ENCODE assay signal across 8 cellular contexts in the genomic region with DNA sequence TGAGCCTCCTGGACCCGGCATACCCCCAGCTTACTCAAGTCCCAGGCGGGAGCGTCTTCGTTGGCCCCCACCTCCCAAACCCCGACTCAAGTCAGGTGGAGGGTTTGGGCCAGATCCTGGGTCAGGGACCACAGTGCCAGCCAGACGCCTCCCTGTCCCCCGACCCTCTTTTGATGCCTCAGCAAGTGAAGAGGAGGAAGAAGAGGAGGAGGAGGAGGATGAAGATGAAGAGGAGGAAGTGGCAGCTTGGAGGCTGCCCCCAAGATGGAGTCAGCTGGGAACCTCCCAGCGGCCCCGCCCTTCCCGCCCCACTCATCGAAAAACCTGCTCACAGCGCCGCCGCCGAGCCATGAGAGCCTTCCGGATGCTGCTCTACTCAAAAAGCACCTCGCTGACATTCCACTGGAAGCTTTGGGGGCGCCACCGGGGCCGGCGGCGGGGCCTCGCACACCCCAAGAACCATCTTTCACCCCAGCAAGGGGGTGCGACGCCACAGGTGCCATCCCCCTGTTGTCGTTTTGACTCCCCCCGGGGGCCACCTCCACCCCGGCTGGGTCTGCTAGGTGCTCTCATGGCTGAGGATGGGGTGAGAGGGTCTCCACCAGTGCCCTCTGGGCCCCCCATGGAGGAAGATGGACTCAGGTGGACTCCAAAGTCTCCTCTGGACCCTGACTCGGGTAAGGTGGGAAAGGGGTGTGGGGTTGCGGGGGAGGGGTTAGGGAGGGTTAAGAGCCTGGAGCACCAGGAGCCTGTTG. TPM values are rescaled to one million over a fixed set of nuclear protein-coding genes. Genes with fewer than 3 reads are reported as not detected.
DNase-seq lines count a peak whose midpoint lies in the region; ATAC-seq and TF ChIP-seq lines count a peak whose summit lies in the region.

No MANE protein-coding gene starts in this region.

- H3K4me3 ChIP-seq in AG04450 (ENCODE audit: low read depth, low read length) (0 out of 2 replicates have a peak overlapping the region, but pooled peaks have one; percentile 82), HFF-Myc (replicated peaks; ENCODE audit: low read depth, low read length) (peak overlapping the region; percentile 89), adipocyte (ENCODE audit: low read length) (peak overlapping the region; percentile 81), mesenchymal stem cell (ENCODE audit: insufficient read depth in 1 of 2, low read depth in 1 of 2, low read length in 2 of 2) (peak overlapping the region in 1 of 2 experiments; percentile 96), aorta (ENCODE audit: low read length in 2 of 2) (no peak overlapping the region)

- H2BK15ac ChIP-seq in mesenchymal stem cell (ENCODE audit: low read depth, poor library complexity, severe bottlenecking) = peak overlapping the region; percentile 49

- H4K91ac ChIP-seq in mesenchymal stem cell (ENCODE audit: low read length) = no peak overlapping the region

- H2BK5ac ChIP-seq in mesenchymal stem cell (ENCODE audit: low read depth, low read length, poor library complexity, severe bottlenecking) = no peak overlapping the region

- ATAC-seq in HG02884 (IDR thresholded peaks at IDR 0.05; ENCODE audit: unreplicated experiment) (no peak), aorta (ENCODE audit: low FRiP score) (no peak)

- peaks cover 21% of the 10 kb centered on the region for H3K79me1 ChIP-seq in mesenchymal stem cell (replicated peaks; ENCODE audit: low read length, poor library complexity, severe bottlenecking)

- CTCF ChIA-PET in AG04450 (lab: Charles Lee) = no interaction called here

- peak overlapping the region; percentile 89 for H3K4me2 ChIP-seq in mesenchymal stem cell (ENCODE audit: low read length, poor library complexity, severe bottlenecking)

- H2AK5ac ChIP-seq in mesenchymal stem cell (ENCODE audit: low read length, severe bottlenecking) = no peak overlapping the region

- H3K14ac ChIP-seq in mesenchymal stem cell (ENCODE audit: low read length in 2 of 2) = no peak overlapping the region

- no peak overlapping the region for H3K18ac ChIP-seq in mesenchymal stem cell (ENCODE audit: low read depth in 1 of 2, low read length in 2 of 2)

- no peak overlapping the region for H3K27ac ChIP-seq in AG04450 (ENCODE audit: low read depth, low read length)
- H3K27ac ChIP-seq in mesenchymal stem cell (ENCODE audit: low read length, poor library complexity, severe bottlenecking) = no peak overlapping the region
- H3K27ac ChIP-seq in aorta (ENCODE audit: low read depth in 1 of 2, low read length in 2 of 2) = no peak overlapping the region

- no peak overlapping the region for H4K8ac ChIP-seq in mesenchymal stem cell (ENCODE audit: low read length)

- POLR2A ChIA-PET in AG04450 (lab: Yijun Ruan, JAX) = no interaction called here

- peaks cover 37% of the 10 kb centered on the region for H3K36me3 ChIP-seq in adipocyte (ENCODE audit: control insufficient read depth, insufficient read depth, low read length, severe bottlenecking)
- H3K36me3 ChIP-seq in mesenchymal stem cell (ENCODE audit: control insufficient read depth in 1 of 2, insufficient read depth in 2 of 2, low read depth in 1 of 2, low read length in 2 of 2) = peaks cover 40 to 42% of the 10 kb centered on the region in 2 experiments
- peaks cover 0 to 6% of the 10 kb centered on the region in 2 donors for H3K36me3 ChIP-seq in aorta (ENCODE audit: control insufficient read depth in 1 of 2, insufficient read depth in 2 of 2, low read length in 1 of 2)

- H2BK120ac ChIP-seq in mesenchymal stem cell (ENCODE audit: low read depth, low read length) = no peak overlapping the region

- no peak overlapping the region for H2AFZ ChIP-seq in mesenchymal stem cell (ENCODE audit: low read depth, low read length)

- no peak overlapping the region for H3K23ac ChIP-seq in mesenchymal stem cell (ENCODE audit: low read length in 2 of 2)

- no peak overlapping the region for H3K4ac ChIP-seq in mesenchymal stem cell (ENCODE audit: low read depth in 1 of 2, low read length in 2 of 2)

- intact Hi-C loops in aorta (cut with DNase I) = loop anchor here in 1 of 2 donors (10.0 kb wide), 1 partner anchor 208 kb away; a partner anchor contains a TSS

- H3K9me3 ChIP-seq in AG04450 (ENCODE audit: control insufficient read depth, insufficient read depth, low read length) = no peaks in the 10 kb centered on the region; the same call in 1 of the 2 replicates
- no peaks in the 10 kb centered on the region for H3K9me3 ChIP-seq in adipocyte (ENCODE audit: control insufficient read depth, low read length)
- H3K9me3 ChIP-seq in mesenchymal stem cell (ENCODE audit: control insufficient read depth, low read length) = no peaks in the 10 kb centered on the region
- H3K9me3 ChIP-seq in aorta (ENCODE audit: control insufficient read depth, low read length) = no peaks in the 10 kb centered on the region

- no peak overlapping the region for H2BK12ac ChIP-seq in mesenchymal stem cell (ENCODE audit: low read length in 2 of 2)

- 96% methylated on average over 30 of the region's 30 CpGs for WGBS in mesenchymal stem cell
- 88 to 91% methylated on average over 30 of the region's 30 CpGs for WGBS in aorta, 2 donors

- TF ChIP-seq CTCF in AG04450 (IDR thresholded peaks at IDR 0.05; ENCODE audit: low read depth, low read length) (no peak), HFF-Myc (IDR thresholded peaks at IDR 0.05; ENCODE audit: low read depth, low read length, missing control alignments) (no peak)

- H3K9ac ChIP-seq in adipocyte (ENCODE audit: low read length) (peak overlapping the region; percentile 88), mesenchymal stem cell (ENCODE audit: low read length) (peak overlapping the region; percentile 96)

- no peak for DNase-seq in AG04450 (ENCODE audit: low read depth, low spot score)
- DNase-seq in HFF-Myc (ENCODE audit: extremely low read depth, low read depth) = no peak
- DNase-seq in adipocyte (ENCODE audit: low read depth) = no peak
- no peak for DNase-seq in mesenchymal stem cell
- DNase-seq in C1 segment of cervical spinal cord (lab: John Stamatoyannopoulos, UW) = no peak
- DNase-seq in aorta = no peak
- no peak for DNase-seq in islet precursor cell

- H3K27me3 ChIP-seq in AG04450 (ENCODE audit: control insufficient read depth, insufficient read depth, low read length) (no peaks in the 10 kb centered on the region), adipocyte (replicated peaks; ENCODE audit: control insufficient read depth, insufficient read depth, low read length) (no peaks in the 10 kb centered on the region), mesenchymal stem cell (ENCODE audit: control insufficient read depth in 1 of 2, insufficient read depth in 1 of 2, low read length in 2 of 2) (no peaks in the 10 kb centered on the region), aorta (ENCODE audit: control insufficient read depth in 1 of 2, insufficient read depth in 2 of 2, low read length in 1 of 2) (no peaks in the 10 kb centered on the region)

- peaks cover 36% of the 10 kb centered on the region for H3K4me1 ChIP-seq in adipocyte (ENCODE audit: control insufficient read depth, insufficient read depth, low read length)
- H3K4me1 ChIP-seq in mesenchymal stem cell (ENCODE audit: control insufficient read depth, insufficient read depth, low read depth, low read length) = peaks cover 17% of the 10 kb centered on the region
- no peaks in the 10 kb centered on the region for H3K4me1 ChIP-seq in aorta (ENCODE audit: control insufficient read depth in 1 of 2, insufficient read depth in 2 of 2, low read length in 2 of 2)

RNA-seq across cellular contexts. Expression of a gene that starts 1.6 kb away (rescaled TPM):
- 67.6 and 73.4 TPM in 2 replicates for polyA plus RNA-seq in AG04450 (2011; rRNA removed)
- 58.9 and 63.0 TPM in 2 replicates for polyA minus RNA-seq in AG04450 (2011; rRNA and poly(A)+ RNA removed)
- 27.5 TPM for polyA plus RNA-seq in mesenchymal stem cell (2013, experiment 1 of 2)
- polyA plus RNA-seq in mesenchymal stem cell (2013, experiment 2 of 2) = 27.0 TPM
- 10 to 100 TPM; 36.2 to 38.3 TPM for total RNA-seq in aorta
- polyA plus RNA-seq in aorta = 10 to 100 TPM; 48.4 to 75.1 TPM

RNA-seq across cellular contexts. Expression of a gene that starts 4.7 kb away (rescaled TPM):
- polyA plus RNA-seq in AG04450 (2011; rRNA removed) (0.83 and 1.0 TPM in 2 replicates), aorta (10 to 100 TPM; 25.7 to 26.4 TPM)
- polyA minus RNA-seq in AG04450 (2011; rRNA and poly(A)+ RNA removed) = 0.70 and 0.92 TPM in 2 replicates
- 0.61 TPM for polyA plus RNA-seq in mesenchymal stem cell (2013, experiment 1 of 2)
- 0.23 TPM for polyA plus RNA-seq in mesenchymal stem cell (2013, experiment 2 of 2)
- 10 to 100 TPM; 17.7 to 28.6 TPM for total RNA-seq in aorta

RNA-seq across cellular contexts. Expression of a gene that starts 14.4 kb away (rescaled TPM):
- polyA plus RNA-seq in AG04450 (2011; rRNA removed) (26.0 and 27.1 TPM in 2 replicates), aorta (100 to 1,000 TPM; 135 to 148 TPM)
- polyA minus RNA-seq in AG04450 (2011; rRNA and poly(A)+ RNA removed) = 7.1 and 10.1 TPM in 2 replicates
- polyA plus RNA-seq in mesenchymal stem cell (2013, experiment 1 of 2) = 24.0 TPM
- 23.6 TPM for polyA plus RNA-seq in mesenchymal stem cell (2013, experiment 2 of 2)
- 10 to 100 TPM; 61.4 to 84.5 TPM for total RNA-seq in aorta

RNA-seq across cellular contexts. Expression of a gene that starts 16.1 kb away (rescaled TPM):
- polyA plus RNA-seq in AG04450 (2011; rRNA removed) (34.1 and 39.6 TPM in 2 replicates), aorta (100 to 1,000 TPM in 1 of 2 donors, 10 to 100 TPM in 1; 55.3 to 111 TPM)
- 11.6 and 21.2 TPM in 2 replicates for polyA minus RNA-seq in AG04450 (2011; rRNA and poly(A)+ RNA removed)
- polyA plus RNA-seq in mesenchymal stem cell (2013, experiment 1 of 2) = 30.9 TPM
- 30.8 TPM for polyA plus RNA-seq in mesenchymal stem cell (2013, experiment 2 of 2)
- total RNA-seq in aorta = 100 to 1,000 TPM; 111 to 112 TPM

RNA-seq across cellular contexts. Expression of a gene that starts 20.4 kb away (rescaled TPM):
- polyA plus RNA-seq in AG04450 (2011; rRNA removed) (128 and 131 TPM in 2 replicates), aorta (10 to 100 TPM; 12.0 to 20.8 TPM)
- 79.9 and 99.2 TPM in 2 replicates for polyA minus RNA-seq in AG04450 (2011; rRNA and poly(A)+ RNA removed)
- polyA plus RNA-seq in mesenchymal stem cell (2013, experiment 1 of 2) = 81.6 TPM
- polyA plus RNA-seq in mesenchymal stem cell (2013, experiment 2 of 2) = 78.5 TPM
- total RNA-seq in aorta = 10 to 100 TPM; 21.4 to 24.7 TPM

Comparison
In these comparisons a context has a peak if more than half of its experiments do, and no peak if none do; other contexts are left out.
1. H3K4me3 ChIP-seq: peak in AG04450 (single experiment), HFF-Myc (single experiment) and adipocyte (single experiment); none in aorta (0 of 2).
2. RNA of a gene that starts 4.7 kb away (polyA plus RNA-seq): 25.7 to 26.4 TPM in aorta; 0.83 to 1.0 TPM in AG04450; every median in the first group is over 10 times any median in the second.